In genomic region chr12:67625004-67625403, GRCh38 we compare ENCODE assay signal across 26 cellular contexts. TPM values are rescaled to one million over a fixed set of nuclear protein-coding genes. Genes with fewer than 3 reads are reported as not detected.
A peak's percentile ranks its signal among the peaks of the same experiment; 100 is the strongest.
DNase-seq lines count a peak whose midpoint lies in the region; ATAC-seq and TF ChIP-seq lines count a peak whose summit lies in the region.
"Had no signal": no experiment of that assay in that cellular context is flagged by ENCODE, and none has a peak within 500 bp of the region (broad histone marks: within the 10 kb centered on the region; RNA-seq: fewer than 3 reads in every experiment).

No MANE protein-coding gene starts in this region.

- CTCF ChIA-PET in HEK293T (lab: Yijun Ruan, JAX): no interaction called here

- in situ Hi-C loops in GM13976 (cut with MboI; ENCODE audit: low sequenced_read_pairs, unreplicated experiment): no loop called here

- H3K4me1 ChIP-seq in mucosa of descending colon (ENCODE audit: low read depth): no peaks in the 10 kb centered on the region
- H3K4me1 ChIP-seq: body of pancreas, esophagus muscularis mucosa, foreskin keratinocyte, left lung, right lobe of liver, transverse colon had no signal

- ATAC-seq in mucosa of descending colon (peak; percentile 29), GM21360 (IDR thresholded peaks at IDR 0.05; ENCODE audit: unreplicated experiment) (no peak)
- ATAC-seq: body of pancreas, foreskin keratinocyte, left lung, right lobe of liver had no signal

- no peak overlapping the region for H3K4me3 ChIP-seq in mucosa of descending colon
- H3K4me3 ChIP-seq: body of pancreas, esophagus muscularis mucosa, left lung, right lobe of liver, SK-N-MC, transverse colon had no signal

- H3K36me3 ChIP-seq in mucosa of descending colon (ENCODE audit: low read depth): no peaks in the 10 kb centered on the region
- H3K36me3 ChIP-seq: esophagus muscularis mucosa, left lung, right lobe of liver, transverse colon had no signal

- no peak for TF ChIP-seq CTCF in mucosa of descending colon (IDR thresholded peaks at IDR 0.05)
- no peak for TF ChIP-seq CTCF in GM13976 (IDR thresholded peaks at IDR 0.05; ENCODE audit: borderline replicate concordance, control extremely low read depth, extremely low read depth, insufficient read depth, missing control alignments)

- POLR2A ChIA-PET in HEK293T (lab: Yijun Ruan, JAX): no interaction called here

- intact Hi-C loops in mucosa of descending colon (cut with DNase I, micrococcal nuclease): no loop called here

- H3K9me3 ChIP-seq in mucosa of descending colon: no peaks in the 10 kb centered on the region
- H3K9me3 ChIP-seq: body of pancreas, esophagus muscularis mucosa, left lung, right lobe of liver, transverse colon had no signal

- DNase-seq in DMS53 (lab: John Stamatoyannopoulos, UW): peak; percentile 14
- DNase-seq in DMS53 treated with DMSO at 0.1 percent for 48 hours (lab: John Stamatoyannopoulos, UW; ENCODE audit: unreplicated experiment): no peak
- peak; percentile 48 for DNase-seq in foreskin melanocyte
- no peak for DNase-seq in mucosa of descending colon
- DNase-seq in HEK293T (ENCODE audit: extremely low spot score): no peak
- DNase-seq in GM13976 (ENCODE audit: low spot score): no peak
- no peak for DNase-seq in 8988T
- DNase-seq: activated CD4-positive, alpha-beta T cell treated with anti-CD3 and anti-CD28 coated beads, Interleukin-2, amount 50 U/mL, for 48 hours; activated naive CD4-positive, alpha-beta T cell treated with Interleukin-2 at 50 U/mL for 16 hours; body of pancreas; EL; foreskin keratinocyte; H7; left lung; MM.1S; NCI-H1105 treated with DMSO at 0.1 percent for 48 hours; NCI-H187 treated with DMSO at 0.1 percent for 48 hours; NCI-H2171; NCI-H510A; right lobe of liver; stimulated activated CD4-positive, alpha-beta T cell treated with anti-CD3 and anti-CD28 coated beads, Interleukin-4, amount 100 ng/mL, for 4 hours; T-helper 1 cell; transverse colon had no signal

TF ChIP-seq in HEK293T, 16 proteins besides CTCF, POLR2A, EP300 and RAD21:
- no peak for TF ChIP-seq HDGF (IDR thresholded peaks at IDR 0.05; ENCODE audit: borderline replicate concordance)
- no peak for TF ChIP-seq PKNOX1 (IDR thresholded peaks at IDR 0.05)
- no peak for TF ChIP-seq ZNF384 (IDR thresholded peaks at IDR 0.05)
- TF ChIP-seq L3MBTL2 (conservative IDR thresholded peaks at IDR 0.05): no peak
- no peak for TF ChIP-seq ELF4 (IDR thresholded peaks at IDR 0.05)
- TF ChIP-seq TARDBP (IDR thresholded peaks at IDR 0.05): no peak
- TF ChIP-seq FOXA1 (IDR thresholded peaks at IDR 0.05): no peak
- no peak for TF ChIP-seq CTBP1 (IDR thresholded peaks at IDR 0.05; ENCODE audit: borderline replicate concordance)
- TF ChIP-seq SUZ12 (IDR thresholded peaks at IDR 0.05): no peak
- no peak for TF ChIP-seq FOXM1 (IDR thresholded peaks at IDR 0.05; ENCODE audit: borderline replicate concordance)
- TF ChIP-seq LEF1 (IDR thresholded peaks at IDR 0.05; ENCODE audit: borderline replicate concordance): no peak
- TF ChIP-seq NFRKB (IDR thresholded peaks at IDR 0.05): no peak
- no peak for TF ChIP-seq BHLHE40 (IDR thresholded peaks at IDR 0.05; ENCODE audit: borderline replicate concordance)
- TF ChIP-seq ARNT (IDR thresholded peaks at IDR 0.05): no peak
- no peak for TF ChIP-seq SP1 (IDR thresholded peaks at IDR 0.05)
- TF ChIP-seq FOXK2 (IDR thresholded peaks at IDR 0.05): no peak
TF ChIP-seq in HEK293T: peak in this region for 0.

RNA-seq across cellular contexts. Expression of gene DYRK2, which starts 23.5 kb away (rescaled TPM):
- 100 to 1,000 TPM in 2 of 3 donors, 10 to 100 TPM in 1; 65.2 to 161 (median 111) TPM for total RNA-seq in mucosa of descending colon

Comparison
In these comparisons a context has a peak if more than half of its experiments do, and no peak if none do; other contexts are left out.
1. DNase-seq: peak in DMS53 (single experiment) and foreskin melanocyte (single experiment); none in DMS53 treated with DMSO at 0.1 percent for 48 hours (single experiment), mucosa of descending colon (0 of 3), HEK293T (single experiment), GM13976 (single experiment) and 8988T (single experiment).